11 cellular contexts compared by ENCODE assay signal in the genomic region with DNA sequence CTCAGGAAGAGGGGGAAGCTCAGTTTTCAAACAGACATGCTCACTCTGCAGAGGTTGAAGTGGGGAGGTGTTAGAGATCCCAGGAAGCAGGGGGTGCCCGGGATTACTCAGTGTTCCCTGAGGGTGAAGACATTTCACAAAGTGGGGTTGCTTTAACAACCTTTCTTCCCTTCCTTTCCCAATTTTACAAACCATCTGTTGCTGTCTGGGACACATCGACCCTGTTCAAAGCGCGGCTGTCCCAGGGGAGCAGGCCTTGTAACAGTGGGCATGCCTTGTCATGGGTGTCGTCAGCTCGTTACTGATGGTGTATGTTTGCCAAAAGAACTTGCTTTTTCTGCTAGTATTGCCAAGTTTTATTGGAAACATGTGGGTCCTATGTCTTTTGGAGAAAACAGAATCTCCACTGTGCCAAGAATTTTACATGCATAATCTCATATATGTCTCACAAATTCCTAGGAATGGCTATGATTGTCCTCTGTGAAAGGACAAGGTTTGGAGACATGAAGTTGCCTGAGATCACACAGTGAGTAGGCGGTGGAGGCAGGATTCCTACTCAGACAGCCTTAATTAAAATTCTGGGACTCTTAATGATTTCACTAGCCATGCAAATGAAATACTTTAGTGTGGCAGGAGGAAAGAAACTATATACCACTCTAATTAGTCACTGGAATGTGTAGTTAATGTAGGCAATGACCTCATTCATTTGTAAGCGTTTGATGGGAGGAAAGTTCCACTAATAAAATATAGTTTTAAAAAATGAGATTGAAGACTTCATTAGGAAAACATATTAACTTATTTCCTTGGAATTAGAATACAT.
DNase-seq lines count a peak whose midpoint lies in the region; ATAC-seq and TF ChIP-seq lines count a peak whose summit lies in the region.
"Had no signal": no experiment of that assay in that cellular context is flagged by ENCODE, and none has a peak within 500 bp of the region (broad histone marks: within the 10 kb centered on the region; RNA-seq: fewer than 3 reads in every experiment).

No MANE protein-coding gene starts in this region.

- H3K27ac ChIP-seq in adrenal gland: peak overlapping the region in 2 of 5 donors; percentile 64 to 87

- peaks cover 0 to 3% of the 10 kb centered on the region in 2 donors for H3K4me1 ChIP-seq in adrenal gland (replicated peaks in 1 of 2)

- TF ChIP-seq CTCF in adrenal gland (IDR thresholded peaks at IDR 0.05) (no peak), foreskin fibroblast (IDR thresholded peaks at IDR 0.05; ENCODE audit: low read depth, low read length) (no peak)

- H3K4me3 ChIP-seq in adrenal gland (no peak overlapping the region), foreskin fibroblast (ENCODE audit: low read depth in 1 of 2, low read length in 2 of 2) (peak overlapping the region in 1 of 2 donors; percentile 7)
- H3K4me3 ChIP-seq: skin epidermis had no signal

- H3K27me3 ChIP-seq in adrenal gland: no peaks in the 10 kb centered on the region

- intact Hi-C loops in adrenal gland (cut with DNase I) (no loop called here), sciatic nerve (cut with DNase I) (no loop called here)

- DNase-seq in EL: peak; percentile 76
- peak in 4 of 7 donors; percentile 27 to 65 (median 40) for DNase-seq in adrenal gland
- peak; percentile 91 to 93 for DNase-seq in foreskin fibroblast
- DNase-seq in sciatic nerve (ENCODE audit: low spot score): no peak
- no peak for DNase-seq in stimulated activated CD4-positive, alpha-beta T cell treated with anti-CD3 and anti-CD28 coated beads, Interleukin-2, amount 100 ng/mL, for 48 hours
- no peak for DNase-seq in effector CD8-positive, alpha-beta T cell (lab: John Stamatoyannopoulos, UW)
- DNase-seq in pons (ENCODE audit: low spot score): no peak
- DNase-seq: amniotic stem cell, NCI-H1436 treated with DMSO at 0.1 percent for 48 hours had no signal

- no peaks in the 10 kb centered on the region for H3K9me3 ChIP-seq in adrenal gland (replicated peaks in 1 of 3)

- 66 to 77% (median 74%) methylated on average over 7 to 8 of the region's 8 CpGs for WGBS in adrenal gland, 4 donors

- TF ChIP-seq POLR2A in adrenal gland (IDR thresholded peaks at IDR 0.05): no peak

- no peaks in the 10 kb centered on the region for H3K36me3 ChIP-seq in adrenal gland (replicated peaks in 1 of 2)

- ATAC-seq in sciatic nerve (peak; percentile 30), HG02852 (IDR thresholded peaks at IDR 0.05; ENCODE audit: unreplicated experiment) (no peak)

Comparison
In these comparisons a context has a peak if more than half of its experiments do, and no peak if none do; other contexts are left out.
1. DNase-seq: peak in EL (single experiment), adrenal gland (4 of 7) and foreskin fibroblast (2 of 2); none in sciatic nerve (single experiment), stimulated activated CD4-positive, alpha-beta T cell treated with anti-CD3 and anti-CD28 coated beads, Interleukin-2, amount 100 ng/mL, for 48 hours (0 of 2), effector CD8-positive, alpha-beta T cell (single experiment) and pons (single experiment).